ENCODE assay signal across 1 cellular context in the genomic region with DNA sequence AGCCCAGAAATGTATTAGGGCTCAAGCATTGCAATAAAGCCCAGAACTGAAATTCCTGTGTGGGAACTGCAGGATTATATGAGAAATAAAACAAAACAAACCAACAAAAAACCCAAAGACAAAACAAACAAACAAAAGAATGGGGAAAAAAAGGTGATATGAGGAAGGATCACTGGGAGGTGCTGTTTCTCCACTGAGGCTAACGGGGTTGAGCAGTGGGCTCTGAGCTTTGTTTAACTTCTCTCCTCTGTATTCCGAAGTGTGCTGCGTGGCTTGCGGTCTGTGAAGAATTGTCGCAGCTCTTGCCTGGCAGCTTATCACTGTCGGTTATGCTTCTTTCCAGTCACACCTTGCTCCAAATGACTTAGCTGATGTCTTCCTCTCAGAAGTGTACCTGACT.
TF ChIP-seq lines count a peak whose summit lies in the region.

No MANE protein-coding gene starts in this region.

TF ChIP-seq in GM23338, 12 proteins besides CTCF, POLR2A, EP300 and RAD21 (continued from another document):
- no peak for TF ChIP-seq EZH2 (IDR thresholded peaks at IDR 0.05; ENCODE audit: low read depth, unreplicated experiment)
- no peak for TF ChIP-seq ZNF331 (CRISPR knock-in tag; IDR thresholded peaks at IDR 0.05; ENCODE audit: low read depth)
